In the genomic region with DNA sequence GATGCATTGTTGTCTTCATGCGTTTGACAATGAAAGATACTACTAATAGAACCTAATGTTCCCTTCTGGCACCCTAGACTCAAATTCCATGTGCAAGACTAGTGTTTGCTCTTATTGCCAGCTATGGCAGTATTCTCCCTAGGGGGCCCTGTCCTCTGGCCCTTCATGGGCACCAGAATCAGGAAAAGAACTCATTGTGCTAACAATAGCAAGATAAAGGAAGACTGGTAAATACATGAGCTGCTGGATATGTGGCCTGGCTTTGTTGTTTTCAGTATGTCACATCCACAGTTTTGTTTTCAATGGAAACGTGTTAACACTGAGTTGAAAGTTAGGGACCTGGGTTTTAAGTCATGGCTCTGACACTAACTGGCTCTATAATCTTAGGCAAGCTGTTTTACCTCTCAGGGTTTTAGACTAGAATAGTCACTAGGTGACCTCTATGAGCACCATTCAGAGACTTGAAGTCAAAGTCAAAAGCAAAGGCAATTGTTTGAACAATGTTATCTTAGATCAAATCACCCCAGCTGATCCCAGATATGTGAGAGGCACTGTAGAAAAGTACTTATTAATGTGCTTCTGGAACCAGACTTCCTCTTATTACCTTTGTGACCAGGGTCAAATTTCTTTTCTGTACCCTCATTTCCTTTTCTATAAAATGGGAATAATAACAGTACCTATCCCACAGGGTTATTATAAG, we compare ENCODE assay signal across 21 cellular contexts.
"Had no signal": no experiment of that assay in that cellular context is flagged by ENCODE, and none has a peak within 500 bp of the region (broad histone marks: within the 10 kb centered on the region; RNA-seq: fewer than 3 reads in every experiment).

No MANE protein-coding gene starts in this region.

- H3K27me3 ChIP-seq: gastrocnemius medialis, neutrophil, ovary had no signal

- H3K36me3 ChIP-seq: gastrocnemius medialis, heart right ventricle, neutrophil, ovary, stomach had no signal

- H3K4me3 ChIP-seq: gastrocnemius medialis, heart right ventricle, lung, mucosa of descending colon, ovary, stomach had no signal

- FAIRE-seq: colon, small intestine, urothelium cell line had no signal

- H3K27ac ChIP-seq: gastrocnemius medialis, neutrophil, ovary, stomach had no signal

- ATAC-seq: esophagus mucosa; gastrocnemius medialis; heart right ventricle; left lobe of liver; mucosa of descending colon; naive thymus-derived CD8-positive, alpha-beta T cell; right cardiac atrium had no signal

- DNase-seq: cerebellar nuclear complex; effector CD4-positive, alpha-beta T cell; gastrocnemius medialis; heart right ventricle; hypothalamus; islet precursor cell; mucosa of descending colon; naive thymus-derived CD8-positive, alpha-beta T cell; ovary; right cardiac atrium; small intestine; stimulated activated CD4-positive, alpha-beta T cell treated with anti-CD3 and anti-CD28 coated beads, Interleukin-12 subunit alpha, Interleukin-12 subunit beta, amount 100 ng/mL, for 4 hours; stimulated activated naive CD4-positive, alpha-beta T cell; stomach; substantia nigra had no signal

- H3K4me1 ChIP-seq: gastrocnemius medialis, stomach had no signal

- H3K9me3 ChIP-seq: gastrocnemius medialis, heart right ventricle, mucosa of descending colon, neutrophil, ovary, stomach had no signal
